Comparison of ENCODE assay signal across 2 cellular contexts in genomic region chr14:103543721-103544626, GRCh38.
TF ChIP-seq lines count a peak whose summit lies in the region.

No MANE protein-coding gene starts in this region.

TF ChIP-seq in SK-N-SH, 30 proteins besides CTCF, POLR2A, EP300 and RAD21 (continued from another document):
- TF ChIP-seq, protein P1, sequence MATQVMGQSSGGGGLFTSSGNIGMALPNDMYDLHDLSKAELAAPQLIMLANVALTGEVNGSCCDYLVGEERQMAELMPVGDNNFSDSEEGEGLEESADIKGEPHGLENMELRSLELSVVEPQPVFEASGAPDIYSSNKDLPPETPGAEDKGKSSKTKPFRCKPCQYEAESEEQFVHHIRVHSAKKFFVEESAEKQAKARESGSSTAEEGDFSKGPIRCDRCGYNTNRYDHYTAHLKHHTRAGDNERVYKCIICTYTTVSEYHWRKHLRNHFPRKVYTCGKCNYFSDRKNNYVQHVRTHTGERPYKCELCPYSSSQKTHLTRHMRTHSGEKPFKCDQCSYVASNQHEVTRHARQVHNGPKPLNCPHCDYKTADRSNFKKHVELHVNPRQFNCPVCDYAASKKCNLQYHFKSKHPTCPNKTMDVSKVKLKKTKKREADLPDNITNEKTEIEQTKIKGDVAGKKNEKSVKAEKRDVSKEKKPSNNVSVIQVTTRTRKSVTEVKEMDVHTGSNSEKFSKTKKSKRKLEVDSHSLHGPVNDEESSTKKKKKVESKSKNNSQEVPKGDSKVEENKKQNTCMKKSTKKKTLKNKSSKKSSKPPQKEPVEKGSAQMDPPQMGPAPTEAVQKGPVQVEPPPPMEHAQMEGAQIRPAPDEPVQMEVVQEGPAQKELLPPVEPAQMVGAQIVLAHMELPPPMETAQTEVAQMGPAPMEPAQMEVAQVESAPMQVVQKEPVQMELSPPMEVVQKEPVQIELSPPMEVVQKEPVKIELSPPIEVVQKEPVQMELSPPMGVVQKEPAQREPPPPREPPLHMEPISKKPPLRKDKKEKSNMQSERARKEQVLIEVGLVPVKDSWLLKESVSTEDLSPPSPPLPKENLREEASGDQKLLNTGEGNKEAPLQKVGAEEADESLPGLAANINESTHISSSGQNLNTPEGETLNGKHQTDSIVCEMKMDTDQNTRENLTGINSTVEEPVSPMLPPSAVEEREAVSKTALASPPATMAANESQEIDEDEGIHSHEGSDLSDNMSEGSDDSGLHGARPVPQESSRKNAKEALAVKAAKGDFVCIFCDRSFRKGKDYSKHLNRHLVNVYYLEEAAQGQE (IDR thresholded peaks at IDR 0.05; ENCODE audit: low read depth, low read length), result no peak
- no peak for TF ChIP-seq TCF12 (IDR thresholded peaks at IDR 0.05)
- TF ChIP-seq JUND (IDR thresholded peaks at IDR 0.05), result no peak
- TF ChIP-seq MXI1 (IDR thresholded peaks at IDR 0.05; ENCODE audit: low read depth, low read length), result no peak
- no peak for TF ChIP-seq USF2 (IDR thresholded peaks at IDR 0.05; ENCODE audit: borderline replicate concordance, low read depth, low read length)
- TF ChIP-seq CHD2 (IDR thresholded peaks at IDR 0.05; ENCODE audit: low read length, partially characterized antibody), result no peak
- TF ChIP-seq USF1 (IDR thresholded peaks at IDR 0.05; ENCODE audit: borderline replicate concordance, low read depth), result no peak
- TF ChIP-seq FOSL2 (IDR thresholded peaks at IDR 0.05; ENCODE audit: borderline replicate concordance, low read depth), result no peak
- no peak for TF ChIP-seq SMC3 (IDR thresholded peaks at IDR 0.05; ENCODE audit: low read depth, low read length)
- no peak for TF ChIP-seq MEF2A (IDR thresholded peaks at IDR 0.05; ENCODE audit: borderline replicate concordance, low read depth)

TF ChIP-seq in SK-N-SH treated with all-trans-retinoic acid at 6 μM for 48 hours, 23 proteins besides CTCF, POLR2A, EP300 and RAD21 (continued from another document):
- TF ChIP-seq POU6F1 (CRISPR knock-in tag; IDR thresholded peaks at IDR 0.05; ENCODE audit: borderline replicate concordance, low read depth) (no peak), RARB (CRISPR knock-in tag; IDR thresholded peaks at IDR 0.05) (no peak), ARNTL (CRISPR knock-in tag; IDR thresholded peaks at IDR 0.05; ENCODE audit: borderline replicate concordance, low read depth) (no peak), GLIS3 (CRISPR knock-in tag; IDR thresholded peaks at IDR 0.05) (no peak), SNAI2 (CRISPR knock-in tag; IDR thresholded peaks at IDR 0.05) (no peak), TCF4 (CRISPR knock-in tag; IDR thresholded peaks at IDR 0.05; ENCODE audit: borderline replicate concordance) (no peak)
- TF ChIP-seq, protein P2, sequence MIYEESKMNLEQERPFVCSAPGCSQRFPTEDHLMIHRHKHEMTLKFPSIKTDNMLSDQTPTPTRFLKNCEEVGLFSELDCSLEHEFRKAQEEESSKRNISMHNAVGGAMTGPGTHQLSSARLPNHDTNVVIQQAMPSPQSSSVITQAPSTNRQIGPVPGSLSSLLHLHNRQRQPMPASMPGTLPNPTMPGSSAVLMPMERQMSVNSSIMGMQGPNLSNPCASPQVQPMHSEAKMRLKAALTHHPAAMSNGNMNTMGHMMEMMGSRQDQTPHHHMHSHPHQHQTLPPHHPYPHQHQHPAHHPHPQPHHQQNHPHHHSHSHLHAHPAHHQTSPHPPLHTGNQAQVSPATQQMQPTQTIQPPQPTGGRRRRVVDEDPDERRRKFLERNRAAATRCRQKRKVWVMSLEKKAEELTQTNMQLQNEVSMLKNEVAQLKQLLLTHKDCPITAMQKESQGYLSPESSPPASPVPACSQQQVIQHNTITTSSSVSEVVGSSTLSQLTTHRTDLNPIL (CRISPR knock-in tag; IDR thresholded peaks at IDR 0.05; ENCODE audit: low read depth), result no peak
